In the genomic region with DNA sequence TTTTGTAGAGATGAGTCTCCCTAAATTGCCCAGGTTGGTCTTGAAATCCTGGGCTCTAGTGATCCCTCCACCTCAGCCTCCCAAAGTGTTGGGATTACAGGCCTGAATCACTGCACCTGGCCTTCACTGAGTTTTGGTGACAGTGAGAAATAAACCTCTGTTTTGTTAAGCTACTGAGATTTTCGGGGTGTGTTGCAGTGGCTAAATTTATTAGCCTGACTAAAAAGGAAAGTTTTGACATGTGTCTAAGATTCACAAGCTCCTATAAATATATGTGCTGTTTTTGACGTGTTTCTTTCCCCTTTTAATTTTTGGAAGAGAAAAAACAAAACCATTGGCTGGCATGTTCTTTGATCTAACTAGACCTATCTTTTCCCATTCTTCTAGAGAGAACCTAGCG, we compare ENCODE assay signal across 25 cellular contexts.
"Had no signal": no experiment of that assay in that cellular context is flagged by ENCODE, and none has a peak within 500 bp of the region (broad histone marks: within the 10 kb centered on the region; RNA-seq: fewer than 3 reads in every experiment).

No MANE protein-coding gene starts in this region.

- H3K9me3 ChIP-seq: esophagus muscularis mucosa, gastroesophageal sphincter, heart right ventricle, left lung, mucosa of descending colon, prostate gland, right atrium auricular region, testis, tibial artery had no signal

- H3K27me3 ChIP-seq: dorsolateral prefrontal cortex, esophagus muscularis mucosa, foreskin keratinocyte, gastroesophageal sphincter, left lung, neural progenitor cell, right atrium auricular region, testis, tibial artery had no signal

- ATAC-seq: foreskin keratinocyte; gastroesophageal sphincter; heart right ventricle; left cardiac atrium; left lung; mucosa of descending colon; natural killer cell treated with Interleukin-12 subunit alpha and Interleukin-12 subunit beta and Interleukin-15 and Interleukin-18, amount 100 ng/mL, for 72 hours; sciatic nerve; stimulated activated effector memory CD8-positive, alpha-beta T cell treated with anti-CD3 and anti-CD28 coated beads, Interleukin-12 subunit alpha, Interleukin-12 subunit beta, amount 100 ng/mL, for 72 hours; stimulated activated naive CD8-positive, alpha-beta T cell treated with anti-CD3 and anti-CD28 coated beads, Interleukin-15, Interleukin-2, amounts not matched to agents 100 U/mL and 50 U/mL, for 24 hours had no signal

- H3K27ac ChIP-seq: dorsolateral prefrontal cortex, esophagus muscularis mucosa, foreskin keratinocyte, gastroesophageal sphincter, heart right ventricle, left lung, neural progenitor cell, prostate gland, right atrium auricular region, testis, tibial artery had no signal

- DNase-seq: dorsolateral prefrontal cortex; effector CD4-positive, alpha-beta T cell; foreskin keratinocyte; heart right ventricle; hippocampal formation; left cardiac atrium; left lung; mesenchymal stem cell; mucosa of descending colon; naive B cell; nucleus accumbens; stimulated activated CD4-positive, alpha-beta T cell treated with anti-CD3 and anti-CD28 coated beads, Interleukin-2, amount 100 ng/mL, for 24 hours; stimulated activated CD4-positive, alpha-beta T cell treated with anti-CD3 and anti-CD28 coated beads, Interleukin-4, amount 100 ng/mL, for 24 hours; stimulated activated naive CD8-positive, alpha-beta T cell treated with anti-CD3 and anti-CD28 coated beads, Interleukin-15, Interleukin-2, amounts not matched to agents 100 U/mL and 50 U/mL, for 24 hours; substantia nigra; testis; tibial artery had no signal

- H3K4me3 ChIP-seq: dorsolateral prefrontal cortex, esophagus muscularis mucosa, gastroesophageal sphincter, heart right ventricle, left lung, mucosa of descending colon, neural progenitor cell, prostate gland, right atrium auricular region, testis, tibial artery had no signal

- H3K36me3 ChIP-seq: esophagus muscularis mucosa, gastroesophageal sphincter, heart right ventricle, left lung, neural progenitor cell, prostate gland, right atrium auricular region, tibial artery had no signal

- H3K4me1 ChIP-seq: esophagus muscularis mucosa, foreskin keratinocyte, gastroesophageal sphincter, heart right ventricle, left lung, prostate gland, right atrium auricular region, testis, tibial artery had no signal
